In genomic region chr10:77804371-77804770, GRCh38 we compare ENCODE assay signal across 30 cellular contexts.
"Had no signal": no experiment of that assay in that cellular context is flagged by ENCODE, and none has a peak within 500 bp of the region (broad histone marks: within the 10 kb centered on the region; RNA-seq: fewer than 3 reads in every experiment).

No MANE protein-coding gene starts in this region.

- H3K4me2 ChIP-seq: neural progenitor cell had no signal

- H3K4me3 Mint-ChIP-seq: effector memory CD8-positive, alpha-beta T cell; naive thymus-derived CD4-positive, alpha-beta T cell; nephron; neural progenitor cell; stimulated activated memory B cell treated with anti-CD40 and anti-IgM and Interleukin-4, amounts not matched to agents 10 μg/mL and 1 μg/mL and 100 μg/mL, for 72 hours had no signal

- FAIRE-seq: endometrium, islet of Langerhans had no signal

- H3K4me1 Mint-ChIP-seq: nephron, neural progenitor cell had no signal

- DNase-seq: cortex of kidney; effector memory CD8-positive, alpha-beta T cell; erythroblast; esophagus squamous epithelium; foreskin melanocyte; glutamatergic neuron; heart right ventricle; hippocampal formation; left cardiac atrium; left lung; mammary epithelial cell; mesendoderm; midbrain; naive thymus-derived CD4-positive, alpha-beta T cell; nucleus accumbens; psoas muscle; right cardiac atrium; sigmoid colon; stimulated activated CD4-positive, alpha-beta T cell treated with anti-CD3 and anti-CD28 coated beads, Interleukin-4, amount 100 ng/mL, for 4 hours; stimulated activated naive CD8-positive, alpha-beta T cell treated with anti-CD3 and anti-CD28 coated beads, Interleukin-15, Interleukin-2, amounts not matched to agents 100 U/mL and 50 U/mL, for 24 hours; substantia nigra; upper lobe of right lung; uterus had no signal

- H2AFZ ChIP-seq: neural progenitor cell had no signal

- H3K27me3 Mint-ChIP-seq: effector memory CD8-positive, alpha-beta T cell; stimulated activated memory B cell treated with anti-CD40 and anti-IgM and Interleukin-4, amounts not matched to agents 10 μg/mL and 1 μg/mL and 100 μg/mL, for 72 hours had no signal

- H3K27ac ChIP-seq: esophagus squamous epithelium, heart right ventricle, left lung, neural progenitor cell, psoas muscle, sigmoid colon, thoracic aorta, tibial nerve, upper lobe of right lung, uterus had no signal

- H3K4me1 ChIP-seq: heart right ventricle, left lung, psoas muscle, sigmoid colon, tibial nerve, upper lobe of right lung, uterus had no signal

- H3K27me3 ChIP-seq: esophagus squamous epithelium, heart right ventricle, left lung, neural progenitor cell, sigmoid colon, tibial nerve, upper lobe of right lung, uterus had no signal

- H3K36me3 ChIP-seq: neural progenitor cell, uterus had no signal

- H3K9ac ChIP-seq: neural progenitor cell had no signal

- ATAC-seq: effector memory CD8-positive, alpha-beta T cell; heart right ventricle; left cardiac atrium; left lung; naive thymus-derived CD4-positive, alpha-beta T cell; psoas muscle; right cardiac atrium; stimulated activated memory B cell treated with anti-CD40 and anti-IgM and Interleukin-4, amounts not matched to agents 10 μg/mL and 1 μg/mL and 100 μg/mL, for 72 hours; stimulated activated naive CD8-positive, alpha-beta T cell treated with anti-CD3 and anti-CD28 coated beads, Interleukin-15, Interleukin-2, amounts not matched to agents 100 U/mL and 50 U/mL, for 24 hours; upper lobe of right lung had no signal

- H3K9me3 ChIP-seq: esophagus squamous epithelium, heart right ventricle, left lung, psoas muscle, sigmoid colon, thoracic aorta, tibial nerve, upper lobe of right lung, uterus had no signal

- H3K9me3 Mint-ChIP-seq: effector memory CD8-positive, alpha-beta T cell; naive thymus-derived CD4-positive, alpha-beta T cell; nephron; neural progenitor cell; stimulated activated memory B cell treated with anti-CD40 and anti-IgM and Interleukin-4, amounts not matched to agents 10 μg/mL and 1 μg/mL and 100 μg/mL, for 72 hours had no signal

- H3K4me3 ChIP-seq: esophagus squamous epithelium, heart right ventricle, left lung, neural progenitor cell, psoas muscle, sigmoid colon, thoracic aorta, tibial nerve, upper lobe of right lung, uterus had no signal

- H3K27ac Mint-ChIP-seq: naive thymus-derived CD4-positive, alpha-beta T cell; nephron; neural progenitor cell; stimulated activated memory B cell treated with anti-CD40 and anti-IgM and Interleukin-4, amounts not matched to agents 10 μg/mL and 1 μg/mL and 100 μg/mL, for 72 hours had no signal

- H3K36me3 Mint-ChIP-seq: stimulated activated memory B cell treated with anti-CD40 and anti-IgM and Interleukin-4, amounts not matched to agents 10 μg/mL and 1 μg/mL and 100 μg/mL, for 72 hours had no signal
